ENCODE assay signal across 17 cellular contexts in the genomic region with DNA sequence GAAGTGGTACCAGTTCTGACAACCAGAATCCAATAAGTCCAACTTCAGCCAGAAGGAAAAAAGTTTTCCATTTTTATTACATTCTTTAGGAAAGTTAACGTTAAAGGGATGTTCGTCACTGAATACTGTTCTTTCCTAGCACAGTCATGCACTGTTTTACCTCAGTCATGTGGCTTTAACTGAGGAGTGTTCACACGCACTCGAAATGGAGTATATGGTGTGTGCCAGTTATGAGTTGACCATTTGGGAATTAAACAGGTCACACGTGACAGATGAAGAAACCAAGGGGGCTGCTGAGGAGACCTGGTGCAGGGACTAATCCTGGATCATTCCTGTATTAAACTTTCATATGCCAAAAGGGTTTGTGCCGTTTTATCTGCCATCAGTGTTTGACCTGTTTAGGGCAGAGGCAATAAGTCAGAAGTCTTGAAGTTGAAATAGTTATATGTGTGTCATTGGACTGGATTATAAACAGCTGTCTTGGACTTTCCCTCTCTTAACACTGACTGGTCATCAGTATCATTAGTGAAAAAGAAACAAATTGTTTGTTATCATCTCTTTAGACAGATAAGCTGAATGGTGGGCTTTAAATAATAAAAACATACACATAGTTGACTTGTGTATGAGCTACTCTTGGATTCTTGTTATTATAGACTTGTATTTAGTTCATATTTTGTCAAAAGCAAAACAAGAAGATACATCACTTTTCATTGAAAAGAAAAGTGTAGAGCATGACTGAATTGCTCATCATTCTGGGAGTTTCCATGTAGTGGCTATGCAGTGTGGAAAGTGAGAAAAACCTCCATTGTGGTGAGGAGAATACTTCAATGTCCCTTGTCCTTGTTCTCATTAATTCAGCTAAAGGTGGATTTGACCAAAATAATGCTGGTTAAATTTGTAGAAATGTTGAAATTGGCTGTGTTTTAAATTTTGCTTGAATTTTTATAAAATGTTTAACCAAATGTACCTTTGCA.
A peak's percentile ranks its signal among the peaks of the same experiment; 100 is the strongest.
DNase-seq lines count a peak whose midpoint lies in the region; ATAC-seq lines count a peak whose summit lies in the region.
"Had no signal": no experiment of that assay in that cellular context is flagged by ENCODE, and none has a peak within 500 bp of the region (broad histone marks: within the 10 kb centered on the region; RNA-seq: fewer than 3 reads in every experiment).

No MANE protein-coding gene starts in this region.

- peaks cover 17% of the 10 kb centered on the region for H3K4me1 Mint-ChIP-seq in activated T-cell treated with anti-CD3 and anti-CD28 coated beads, Interleukin-2, amount 50 U/mL, for 24 hours (ENCODE audit: low read depth)
- H3K4me1 Mint-ChIP-seq in activated T-cell treated with anti-CD3 and anti-CD28 coated beads, Interleukin-2, amount 50 U/mL, for 4 hours (ENCODE audit: low read depth), result peaks cover 4% of the 10 kb centered on the region
- H3K4me1 Mint-ChIP-seq in stimulated activated naive B cell treated with anti-CD40 and anti-IgM and Interleukin-4, amounts not matched to agents 10 μg/mL and 1 μg/mL and 100 μg/mL, for 72 hours, result peaks cover 0 to 4% of the 10 kb centered on the region in 2 donors
- no peaks in the 10 kb centered on the region for H3K4me1 Mint-ChIP-seq in CD8-positive, alpha-beta memory T cell
- H3K4me1 Mint-ChIP-seq: nephron had no signal

- POLR2A ChIA-PET in CD8-positive, alpha-beta memory T cell (lab: Charles Lee), result no interaction called here

- H3K36me3 ChIP-seq in CD8-positive, alpha-beta memory T cell (ENCODE audit: insufficient read depth, low read length), result no peaks in the 10 kb centered on the region

- no peak overlapping the region for H3K4me3 ChIP-seq in CD8-positive, alpha-beta memory T cell (ENCODE audit: low read length)
- H3K4me3 ChIP-seq: A549, coronary artery, K562 had no signal

- ATAC-seq in activated T-cell treated with anti-CD3 and anti-CD28 coated beads, Interleukin-2, amount 50 U/mL, for 4 hours, result no peak
- ATAC-seq in HG02588 (IDR thresholded peaks at IDR 0.05; ENCODE audit: unreplicated experiment), result peak; percentile 62
- peak; percentile 65 for ATAC-seq in HG03432 (IDR thresholded peaks at IDR 0.05; ENCODE audit: unreplicated experiment)
- peak; percentile 41 to 56 for ATAC-seq in stimulated activated naive B cell treated with anti-CD40 and anti-IgM and Interleukin-4, amounts not matched to agents 10 μg/mL and 1 μg/mL and 100 μg/mL, for 72 hours (replicated peaks)
- ATAC-seq: A549, K562, sciatic nerve had no signal

- H3K27ac ChIP-seq in CD8-positive, alpha-beta memory T cell (ENCODE audit: low read depth, low read length), result no peak overlapping the region
- H3K27ac ChIP-seq: A549, coronary artery had no signal

- H3K9me3 ChIP-seq in CD8-positive, alpha-beta memory T cell (ENCODE audit: low read length), result no peaks in the 10 kb centered on the region
- H3K9me3 ChIP-seq: A549 had no signal

- no peak overlapping the region for H3K4me3 Mint-ChIP-seq in activated T-cell treated with anti-CD3 and anti-CD28 coated beads, Interleukin-2, amount 50 U/mL, for 24 hours
- no peak overlapping the region for H3K4me3 Mint-ChIP-seq in activated T-cell treated with anti-CD3 and anti-CD28 coated beads, Interleukin-2, amount 50 U/mL, for 4 hours
- H3K4me3 Mint-ChIP-seq in stimulated activated naive B cell treated with anti-CD40 and anti-IgM and Interleukin-4, amounts not matched to agents 10 μg/mL and 1 μg/mL and 100 μg/mL, for 72 hours, result no peak overlapping the region
- H3K4me3 Mint-ChIP-seq in CD8-positive, alpha-beta memory T cell, result no peak overlapping the region
- H3K4me3 Mint-ChIP-seq: nephron had no signal

- H3K9me3 Mint-ChIP-seq in activated T-cell treated with anti-CD3 and anti-CD28 coated beads, Interleukin-2, amount 50 U/mL, for 24 hours, result no peaks in the 10 kb centered on the region
- H3K9me3 Mint-ChIP-seq in activated T-cell treated with anti-CD3 and anti-CD28 coated beads, Interleukin-2, amount 50 U/mL, for 4 hours, result peaks cover 8% of the 10 kb centered on the region
- H3K9me3 Mint-ChIP-seq in stimulated activated naive B cell treated with anti-CD40 and anti-IgM and Interleukin-4, amounts not matched to agents 10 μg/mL and 1 μg/mL and 100 μg/mL, for 72 hours, result peaks cover 0 to 2% of the 10 kb centered on the region in 2 donors
- no peaks in the 10 kb centered on the region for H3K9me3 Mint-ChIP-seq in CD8-positive, alpha-beta memory T cell

- DNase-seq in activated T-cell treated with anti-CD3 and anti-CD28 coated beads, Interleukin-2, amount 50 U/mL, for 24 hours, result no peak
- no peak for DNase-seq in activated T-cell treated with anti-CD3 and anti-CD28 coated beads, Interleukin-2, amount 50 U/mL, for 4 hours
- DNase-seq in stimulated activated naive B cell treated with anti-CD40 and anti-IgM and Interleukin-4, amounts not matched to agents 10 μg/mL and 1 μg/mL and 100 μg/mL, for 72 hours, result no peak
- DNase-seq in CD8-positive, alpha-beta memory T cell, result no peak
- no peak for DNase-seq in NCI-H82 treated with DMSO at 0.1 percent for 48 hours (lab: John Stamatoyannopoulos, UW; ENCODE audit: unreplicated experiment)
- DNase-seq in glomerular visceral epithelial cell (ENCODE audit: extremely low spot score), result no peak
- DNase-seq: activated CD4-positive, alpha-beta T cell treated with anti-CD3 and anti-CD28 coated beads, Interleukin-2, amount 50 U/mL, for 1 hour; DMS 273 treated with DMSO at 0.1 percent for 48 hours; NCI-H187 treated with DMSO at 0.1 percent for 48 hours; trophoblast cell had no signal

- CTCF ChIA-PET in CD8-positive, alpha-beta memory T cell (lab: Charles Lee), result no interaction called here

- H3K27me3 ChIP-seq in CD8-positive, alpha-beta memory T cell (ENCODE audit: insufficient read depth, low read length, poor library complexity, severe bottlenecking), result no peaks in the 10 kb centered on the region

- H3K36me3 Mint-ChIP-seq in activated T-cell treated with anti-CD3 and anti-CD28 coated beads, Interleukin-2, amount 50 U/mL, for 24 hours (ENCODE audit: low read depth), result peaks cover 53% of the 10 kb centered on the region
- peaks cover 17% of the 10 kb centered on the region for H3K36me3 Mint-ChIP-seq in activated T-cell treated with anti-CD3 and anti-CD28 coated beads, Interleukin-2, amount 50 U/mL, for 4 hours (ENCODE audit: insufficient read depth)
- peaks cover 15 to 17% of the 10 kb centered on the region in 2 donors for H3K36me3 Mint-ChIP-seq in stimulated activated naive B cell treated with anti-CD40 and anti-IgM and Interleukin-4, amounts not matched to agents 10 μg/mL and 1 μg/mL and 100 μg/mL, for 72 hours
- H3K36me3 Mint-ChIP-seq in CD8-positive, alpha-beta memory T cell, result peaks cover 15 to 50% (median 19%) of the 10 kb centered on the region in 3 donors

- peak overlapping the region; percentile 72 for H3K27ac Mint-ChIP-seq in activated T-cell treated with anti-CD3 and anti-CD28 coated beads, Interleukin-2, amount 50 U/mL, for 24 hours
- no peak overlapping the region for H3K27ac Mint-ChIP-seq in stimulated activated naive B cell treated with anti-CD40 and anti-IgM and Interleukin-4, amounts not matched to agents 10 μg/mL and 1 μg/mL and 100 μg/mL, for 72 hours
- H3K27ac Mint-ChIP-seq in CD8-positive, alpha-beta memory T cell, result no peak overlapping the region
- H3K27ac Mint-ChIP-seq: nephron had no signal

- no peaks in the 10 kb centered on the region for H3K27me3 Mint-ChIP-seq in activated T-cell treated with anti-CD3 and anti-CD28 coated beads, Interleukin-2, amount 50 U/mL, for 24 hours
- no peaks in the 10 kb centered on the region for H3K27me3 Mint-ChIP-seq in activated T-cell treated with anti-CD3 and anti-CD28 coated beads, Interleukin-2, amount 50 U/mL, for 4 hours (ENCODE audit: low read depth)
- no peaks in the 10 kb centered on the region for H3K27me3 Mint-ChIP-seq in stimulated activated naive B cell treated with anti-CD40 and anti-IgM and Interleukin-4, amounts not matched to agents 10 μg/mL and 1 μg/mL and 100 μg/mL, for 72 hours
- no peaks in the 10 kb centered on the region for H3K27me3 Mint-ChIP-seq in CD8-positive, alpha-beta memory T cell

- no peaks in the 10 kb centered on the region for H3K4me1 ChIP-seq in CD8-positive, alpha-beta memory T cell (ENCODE audit: insufficient read depth, low read length)

Comparison
In these comparisons a context has a peak if more than half of its experiments do, and no peak if none do; other contexts are left out.
1. ATAC-seq: peak in HG02588 (single experiment), HG03432 (single experiment) and stimulated activated naive B cell treated with anti-CD40 and anti-IgM and Interleukin-4, amounts not matched to agents 10 μg/mL and 1 μg/mL and 100 μg/mL, for 72 hours (2 of 2); none in activated T-cell treated with anti-CD3 and anti-CD28 coated beads, Interleukin-2, amount 50 U/mL, for 4 hours (0 of 2).